8 cellular contexts compared by ENCODE assay signal in genomic region chr17:1055751-1056645, GRCh38. TPM values are rescaled to one million over a fixed set of nuclear protein-coding genes. Genes with fewer than 3 reads are reported as not detected.
DNase-seq lines count a peak whose midpoint lies in the region; FAIRE-seq and TF ChIP-seq lines count a peak whose summit lies in the region.

No MANE protein-coding gene starts in this region.

- H2BK12ac ChIP-seq in H9 (ENCODE audit: insufficient read length, low read depth, low read length), result no peak overlapping the region

- H3K56ac ChIP-seq in H9 (ENCODE audit: insufficient read length, low read depth, low read length), result no peak overlapping the region

- no peaks in the 10 kb centered on the region for H3K27me3 Mint-ChIP-seq in H9 (ENCODE audit: low read depth)

- H3K79me2 ChIP-seq in H9 (ENCODE audit: insufficient read depth, low read length) (no peaks in the 10 kb centered on the region), keratinocyte (ENCODE audit: control insufficient read depth, insufficient read depth, low read length) (no peaks in the 10 kb centered on the region)

- H3T11ph ChIP-seq in H9 (ENCODE audit: low read length), result no peak overlapping the region

- H3K27ac Mint-ChIP-seq in H9, result peak overlapping the region in 1 of 3 experiments; percentile 49; a peak in 2 of 7 replicates

- no peak overlapping the region for H3K27ac ChIP-seq in H9 (ENCODE audit: insufficient read length, low read depth, low read length)
- H3K27ac ChIP-seq in keratinocyte (ENCODE audit: control insufficient read depth, insufficient read depth, low read length), result no peak overlapping the region

- H4K5ac ChIP-seq in H9 (ENCODE audit: insufficient read length, low read depth, low read length), result no peak overlapping the region

- H3K36me3 ChIP-seq in keratinocyte (ENCODE audit: control insufficient read depth in 2 of 2, extremely low read depth in 1 of 2, insufficient read depth in 2 of 2, low read length in 2 of 2), result peaks cover 16 to 21% of the 10 kb centered on the region in 2 experiments

- H3K4me1 Mint-ChIP-seq in H9, result no peaks in the 10 kb centered on the region

- FAIRE-seq in keratinocyte (lab: Jason Lieb, UNC), result no peak

- peak; percentile 64 for TF ChIP-seq CTCF in AG10803 (conservative IDR thresholded peaks at IDR 0.05; ENCODE audit: low read length)
- TF ChIP-seq CTCF in H9 (conservative IDR thresholded peaks at IDR 0.05), result peak; percentile 82
- TF ChIP-seq CTCF in keratinocyte (optimal IDR thresholded peaks at IDR 0.05 in 1 of 3, IDR thresholded peaks at IDR 0.05 in 1 of 3, conservative IDR thresholded peaks at IDR 0.05 in 1 of 3; ENCODE audit: extremely low read depth in 1 of 3, insufficient read depth in 2 of 3, low read length in 3 of 3), result peak; percentile 61 to 85 (median 64)

- no peak overlapping the region for H3K9ac ChIP-seq in H9 (ENCODE audit: extremely low read depth, insufficient read length, low read length)
- no peak overlapping the region for H3K9ac ChIP-seq in keratinocyte (ENCODE audit: control insufficient read depth, extremely low read depth, insufficient read depth, low read length)

- no peak overlapping the region for H4K8ac ChIP-seq in H9 (replicated peaks; ENCODE audit: insufficient read length, low read depth, low read length)

- H3K4me3 ChIP-seq in AG10803 (ENCODE audit: low read length), result no peak overlapping the region
- no peak overlapping the region for H3K4me3 ChIP-seq in keratinocyte (ENCODE audit: control insufficient read depth in 2 of 3, extremely low read depth in 1 of 3, insufficient read depth in 2 of 3, low read depth in 1 of 3, low read length in 3 of 3)

- WGBS in H9 (ENCODE audit: extremely low coverage, insufficient read length, low lambda C conversion rate), result no CpG with 5 or more reads among the region's 22 CpGs

- H3K79me1 ChIP-seq in H9 (ENCODE audit: insufficient read depth, low read depth, low read length, poor library complexity, severe bottlenecking), result no peaks in the 10 kb centered on the region

- no peak overlapping the region for H2BK15ac ChIP-seq in H9 (ENCODE audit: low read depth, low read length)

- peaks cover 0 to 7% of the 10 kb centered on the region in 2 experiments; a peak in 1 of 5 replicates for H3K9me3 Mint-ChIP-seq in H9

- H3K4ac ChIP-seq in H9 (ENCODE audit: low read depth, low read length), result no peak overlapping the region

- no peaks in the 10 kb centered on the region for H3K23me2 ChIP-seq in H9 (ENCODE audit: insufficient read length, low read depth, low read length, poor library complexity, severe bottlenecking)

- no peak overlapping the region for H3K4me3 Mint-ChIP-seq in H9

- no peaks in the 10 kb centered on the region for H3K9me3 ChIP-seq in H9 (ENCODE audit: control insufficient read depth, low read depth, low read length)
- no peaks in the 10 kb centered on the region for H3K9me3 ChIP-seq in keratinocyte (ENCODE audit: control insufficient read depth, low read depth, low read length)

- H4K20me1 ChIP-seq in H9 (ENCODE audit: control insufficient read depth, insufficient read depth, insufficient read length) (no peaks in the 10 kb centered on the region), keratinocyte (ENCODE audit: control insufficient read depth, extremely low read depth, insufficient read depth, low read length) (no peaks in the 10 kb centered on the region)

- H3K4me2 ChIP-seq in H9 (ENCODE audit: insufficient read depth, insufficient read length, low read length) (no peak overlapping the region), keratinocyte (ENCODE audit: control insufficient read depth, extremely low read depth, insufficient read depth, low read depth, low read length) (no peak overlapping the region)

- dilution Hi-C loops in keratinocyte (cut with MboI; ENCODE audit: extremely low pct_ligation_motif_present, low sequenced_read_pairs), result no loop called here

- no peaks in the 10 kb centered on the region for H3K27me3 ChIP-seq in H9 (ENCODE audit: insufficient read depth, low read length)
- no peaks in the 10 kb centered on the region for H3K27me3 ChIP-seq in keratinocyte (ENCODE audit: control insufficient read depth, extremely low read depth, insufficient read depth, low read length)

- H3K23ac ChIP-seq in H9 (ENCODE audit: insufficient read length, low read depth, low read length), result no peak overlapping the region

- H2BK120ac ChIP-seq in H9 (ENCODE audit: low read depth, low read length, poor library complexity, severe bottlenecking), result no peak overlapping the region

- H3K18ac ChIP-seq in H9 (ENCODE audit: insufficient read length, low read depth, low read length), result no peak overlapping the region

- H3K36me3 Mint-ChIP-seq in H9 (ENCODE audit: insufficient read depth in 1 of 3, low read depth in 3 of 3), result peaks cover 23 to 45% (median 26%) of the 10 kb centered on the region in 3 experiments

- in situ Hi-C loops in T47D (cut with HindIII; ENCODE audit: low pct_unique_long_range_greater_than_20kb, low sequenced_read_pairs), result no loop called here

- no peak overlapping the region for H4K91ac ChIP-seq in H9 (ENCODE audit: insufficient read length, low read depth, low read length)

- H3K9me1 ChIP-seq in keratinocyte (ENCODE audit: control insufficient read depth, extremely low read depth, insufficient read depth, low read length), result no peaks in the 10 kb centered on the region

- H3K4me1 ChIP-seq in H9 (ENCODE audit: insufficient read depth, low read length), result no peaks in the 10 kb centered on the region
- peaks cover 4% of the 10 kb centered on the region for H3K4me1 ChIP-seq in keratinocyte (ENCODE audit: control insufficient read depth, extremely low read depth, insufficient read depth, low read length)

- no peak overlapping the region for H2BK5ac ChIP-seq in H9 (ENCODE audit: insufficient read length, low read length)

- H2AK5ac ChIP-seq in H9 (ENCODE audit: insufficient read length, low read length), result no peak overlapping the region

- H2BK20ac ChIP-seq in H9 (ENCODE audit: low read depth, low read length, poor library complexity, severe bottlenecking), result no peak overlapping the region

- no peak overlapping the region for H3K14ac ChIP-seq in H9 (ENCODE audit: insufficient read depth, low read length)

- H2AFZ ChIP-seq in H9 (ENCODE audit: low read length) (no peak overlapping the region), keratinocyte (ENCODE audit: control insufficient read depth, low read length) (no peak overlapping the region)

- DNase-seq in AG10803 (ENCODE audit: low read depth) (peak; percentile 52), H9 (peak; percentile 84), T-helper 9 cell (peak; percentile 13), T47D (ENCODE audit: low read depth in 1 of 2, low spot score in 1 of 2) (peak; percentile 52 to 72), keratinocyte (ENCODE audit: low read depth, low spot score) (no peak), NCI-H2029 (lab: John Stamatoyannopoulos, UW) (no peak), DMS79 (lab: John Stamatoyannopoulos, UW) (no peak)
- DNase-seq in stimulated activated CD4-positive, alpha-beta T cell treated with anti-CD3 and anti-CD28 coated beads, Interleukin-2, amount 100 ng/mL, for 4 hours (ENCODE audit: low read depth), result peak; percentile 5

RNA-seq across cellular contexts. Expression of gene TIMM22, which starts 59.1 kb away (rescaled TPM):
- 23.0 and 23.7 TPM in 2 replicates for total RNA-seq in H9 (2021)
- 11.1 to 24.8 TPM (median 14.4 TPM) in 3 replicates for polyA plus RNA-seq in keratinocyte
- polyA plus RNA-seq in keratinocyte (2011; ENCODE audit: low read depth), result 2.8 TPM
- 18.1 and 19.0 TPM in 2 replicates for polyA plus RNA-seq in keratinocyte (2011; cell fraction: cytosol; rRNA removed)
- polyA plus RNA-seq in keratinocyte (2011; cell fraction: nucleus; rRNA removed), result 12.1 and 12.4 TPM in 2 replicates
- polyA plus RNA-seq in keratinocyte (2012; ENCODE audit: low replicate concordance), result 11.7 and 20.2 TPM in 2 replicates
- polyA minus RNA-seq in keratinocyte, result 12.1 to 16.9 TPM (median 15.9 TPM) in 3 replicates
- 12.3 TPM for polyA minus RNA-seq in keratinocyte (2011; cell fraction: cytosol; rRNA and poly(A)+ RNA removed)
- polyA minus RNA-seq in keratinocyte (2011; cell fraction: nucleus; rRNA and poly(A)+ RNA removed), result 5.0 and 8.1 TPM in 2 replicates

Comparison
In these comparisons a context has a peak if more than half of its experiments do, and no peak if none do; other contexts are left out.
1. DNase-seq: peak in AG10803 (single experiment), H9 (single experiment), T-helper 9 cell (single experiment), T47D (2 of 2) and stimulated activated CD4-positive, alpha-beta T cell treated with anti-CD3 and anti-CD28 coated beads, Interleukin-2, amount 100 ng/mL, for 4 hours (single experiment); none in keratinocyte (single experiment), NCI-H2029 (single experiment) and DMS79 (single experiment).
2. Peak in every context shown above with its lines, with median percentiles within 50 percentile points of each other: CTCF ChIP-seq.